ENCODE assay signal across 9 cellular contexts in the genomic region with DNA sequence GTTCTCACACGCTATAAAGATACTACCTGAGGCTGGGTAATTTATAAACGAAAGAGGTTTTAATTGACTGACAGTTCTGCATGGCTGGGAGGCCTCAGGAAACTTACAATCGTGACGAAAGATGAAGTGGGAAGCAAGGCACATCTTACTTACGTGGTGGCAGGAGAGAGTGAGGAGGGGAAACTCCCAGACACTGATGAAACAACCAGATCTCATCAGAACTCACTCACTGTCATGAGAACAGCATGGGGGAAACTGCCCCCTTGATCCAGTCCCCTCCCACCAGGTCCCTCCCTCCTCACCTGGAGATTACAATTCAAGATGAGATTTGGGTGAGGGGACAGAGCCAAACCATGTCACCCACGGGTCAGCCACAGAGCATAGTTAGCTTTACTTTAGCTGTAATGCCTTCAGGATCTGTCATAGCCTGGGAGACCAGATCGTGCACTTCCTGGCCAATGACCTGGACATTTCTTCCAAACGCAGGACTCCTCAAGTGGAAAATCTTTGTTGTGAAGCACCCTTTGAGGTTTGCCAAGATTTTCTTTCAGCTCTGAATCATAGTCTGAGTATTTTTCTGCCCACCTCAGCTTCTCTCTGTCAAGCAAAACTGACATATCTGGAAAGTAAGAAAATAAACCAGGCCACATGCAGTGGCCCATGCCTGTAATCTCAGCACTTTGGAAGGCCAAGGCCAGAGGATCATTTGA. TPM values are rescaled to one million over a fixed set of nuclear protein-coding genes. Genes with fewer than 3 reads are reported as not detected.
A peak's percentile ranks its signal among the peaks of the same experiment; 100 is the strongest.
DNase-seq lines count a peak whose midpoint lies in the region; ATAC-seq and TF ChIP-seq lines count a peak whose summit lies in the region.
"Had no signal": no experiment of that assay in that cellular context is flagged by ENCODE, and none has a peak within 500 bp of the region (broad histone marks: within the 10 kb centered on the region; RNA-seq: fewer than 3 reads in every experiment).

No MANE protein-coding gene starts in this region.

- no peak overlapping the region for H2BK120ac ChIP-seq in IMR-90 (ENCODE audit: low read depth, low read length)

- peaks cover 3% of the 10 kb centered on the region; the same call in 1 of the 2 replicates for H3K4me1 ChIP-seq in IMR-90 (ENCODE audit: control insufficient read depth, insufficient read depth, low read length)

- H3K14ac ChIP-seq in IMR-90 (replicated peaks; ENCODE audit: low read depth, low read length): no peak overlapping the region

- H4K91ac ChIP-seq in IMR-90 (ENCODE audit: insufficient read depth, low read depth, low read length): no peak overlapping the region

- intact Hi-C loops in IMR-90 (cut with micrococcal nuclease): no loop called here

- no peak for TF ChIP-seq RAD21 in IMR-90 (IDR thresholded peaks at IDR 0.05; ENCODE audit: low read length)

- POLR2A ChIA-PET in IMR-90 (lab: Charles Lee; ENCODE audit: unreplicated experiment): interaction anchor here (0.6 kb wide), 1 partner anchor 160 kb away, joined by 3 read pairs; no protein-coding TSS in a partner anchor

- no peak for TF ChIP-seq POLR2A in IMR-90 (IDR thresholded peaks at IDR 0.05; ENCODE audit: low read depth, low read length)

- H3K27ac ChIP-seq in IMR-90 (ENCODE audit: insufficient read depth, low read length): no peak overlapping the region

- H2AK5ac ChIP-seq in IMR-90 (ENCODE audit: low read depth, low read length): no peak overlapping the region

- in situ Hi-C loops in IMR-90 (cut with MboI; ENCODE audit: low sequenced_read_pairs): no loop called here

- H3K4me3 ChIP-seq in IMR-90 (ENCODE audit: insufficient read depth, low read depth, low read length): no peak overlapping the region
- H3K4me3 ChIP-seq in cardiac fibroblast (replicated peaks in 1 of 2; ENCODE audit: low read depth in 2 of 2, low read length in 2 of 2): no peak overlapping the region

- no peaks in the 10 kb centered on the region for H3K9me3 ChIP-seq in IMR-90 (ENCODE audit: control insufficient read depth, insufficient read depth, low read length)

- dilution Hi-C loops in IMR-90 (cut with HindIII; ENCODE audit: low sequenced_read_pairs, unreplicated experiment): no loop called here

- no peak overlapping the region for H4K5ac ChIP-seq in IMR-90 (ENCODE audit: low read depth, low read length)

- no peaks in the 10 kb centered on the region for H3K79me1 ChIP-seq in IMR-90 (ENCODE audit: low read depth in 1 of 2, low read length in 2 of 2)

- no peak for TF ChIP-seq CTCF in IMR-90 (conservative IDR thresholded peaks at IDR 0.05; ENCODE audit: low read depth, low read length)
- TF ChIP-seq CTCF in cardiac fibroblast (IDR thresholded peaks at IDR 0.05; ENCODE audit: low read depth, low read length): no peak

- H2BK20ac ChIP-seq in IMR-90 (ENCODE audit: low read depth, low read length): no peak overlapping the region

- H2AK9ac ChIP-seq in IMR-90 (replicated peaks; ENCODE audit: low read depth, low read length, poor library complexity): no peak overlapping the region

- H3K9ac ChIP-seq in IMR-90 (ENCODE audit: low read depth, low read length): no peak overlapping the region

- CTCF ChIA-PET in IMR-90 (lab: Yijun Ruan, JAX): interaction anchor here (1.2 kb wide), 1 partner anchor 11 kb away, joined by 3 read pairs; no protein-coding TSS in a partner anchor

- H3K56ac ChIP-seq in IMR-90 (ENCODE audit: extremely low read depth, insufficient read depth, low read length): no peak overlapping the region

- H3K9me1 ChIP-seq in IMR-90 (ENCODE audit: insufficient read depth, low read length): peaks cover 3% of the 10 kb centered on the region; the same call in 1 of the 2 replicates

- H2AFZ ChIP-seq in IMR-90 (replicated peaks; ENCODE audit: low read length, poor library complexity): no peak overlapping the region

- H4K8ac ChIP-seq in IMR-90 (ENCODE audit: low read depth in 2 of 2, low read length in 2 of 2): no peak overlapping the region

- peaks cover 19% of the 10 kb centered on the region for H3K27me3 ChIP-seq in IMR-90 (ENCODE audit: control insufficient read depth, insufficient read depth, low read length)

- H3K36me3 ChIP-seq in IMR-90 (ENCODE audit: control insufficient read depth, insufficient read depth, low read length): no peaks in the 10 kb centered on the region

- H4K20me1 ChIP-seq in IMR-90 (ENCODE audit: insufficient read depth, low read length): no peaks in the 10 kb centered on the region; the same call in 1 of the 2 replicates

- ATAC-seq in IMR-90 (ENCODE audit: low read depth): peak; percentile 60

- BruUV-seq in IMR-90 (replicated peaks; lab: Mats Ljungman, UMichigan): no TSS peak

- H3K4me2 ChIP-seq in IMR-90 (ENCODE audit: low read depth, low read length): no peak overlapping the region

- no peak overlapping the region for H3K18ac ChIP-seq in IMR-90 (ENCODE audit: low read depth, low read length)

- H2BK15ac ChIP-seq in IMR-90 (ENCODE audit: low read depth, low read length): no peak overlapping the region

- no peak overlapping the region for H2BK5ac ChIP-seq in IMR-90 (ENCODE audit: low read depth, low read length, poor library complexity, severe bottlenecking)

- DNase-seq in EH (ENCODE audit: low read depth): peak; percentile 91
- peak; percentile 70 for DNase-seq in IMR-90
- peak; percentile 78 to 97 for DNase-seq in cardiac fibroblast (ENCODE audit: low read depth in 2 of 2)
- peak; percentile 93 for DNase-seq in non-pigmented ciliary epithelial cell (ENCODE audit: low read depth)
- DNase-seq in NCI-H526 treated with DMSO at 0.1 percent for 48 hours (lab: John Stamatoyannopoulos, UW): no peak
- DNase-seq in activated effector memory CD4-positive, alpha-beta T cell treated with anti-CD3 and anti-CD28 coated beads, Interleukin-2, amount 50 U/mL, for 16 hours: no peak
- no peak for DNase-seq in NCI-H345 (lab: John Stamatoyannopoulos, UW)
- DNase-seq in HUDEP-2 (lab: John Stamatoyannopoulos, UW; ENCODE audit: unreplicated experiment in 76 of 76): no peak

- H3K4ac ChIP-seq in IMR-90 (ENCODE audit: low read depth, low read length): peak overlapping the region; percentile 39; the same call in 1 of the 2 replicates

- 29% methylated on average over 1 of the region's 8 CpGs; no CpG with 5 or more reads in 1 of the 2 experiments for WGBS in IMR-90 (ENCODE audit: extremely low coverage in 2 of 2, insufficient read length in 1 of 2), 2 experiments

- no peak overlapping the region for H3K23ac ChIP-seq in IMR-90 (ENCODE audit: low read depth, low read length)

TF ChIP-seq in IMR-90, 13 proteins besides CTCF, POLR2A, EP300 and RAD21:
- TF ChIP-seq BHLHE40 (IDR thresholded peaks at IDR 0.05; ENCODE audit: low read depth, low read length) (0 out of 2 replicates have a peak, but pooled peaks have one; percentile 1), MAZ (IDR thresholded peaks at IDR 0.05; ENCODE audit: borderline replicate concordance, low read depth, low read length) (no peak), FOS (IDR thresholded peaks at IDR 0.05; ENCODE audit: low read depth, low read length) (no peak; the same call in 1 of the 2 replicates), MXI1 (IDR thresholded peaks at IDR 0.05; ENCODE audit: borderline replicate concordance, low read depth, low read length) (no peak), RFX5 (IDR thresholded peaks at IDR 0.05; ENCODE audit: low read depth, low read length) (no peak), CEBPB (IDR thresholded peaks at IDR 0.05; ENCODE audit: low read depth, low read length) (no peak), RCOR1 (IDR thresholded peaks at IDR 0.05; ENCODE audit: insufficient replicate concordance, low read length) (no peak), CHD1 (IDR thresholded peaks at IDR 0.05; ENCODE audit: low read depth, low read length) (no peak), MAFK (IDR thresholded peaks at IDR 0.05; ENCODE audit: low read depth, low read length) (peak; percentile 48), NFE2L2 (IDR thresholded peaks at IDR 0.05; ENCODE audit: low read depth, low read length) (no peak), SMC3 (IDR thresholded peaks at IDR 0.05; ENCODE audit: low read depth, low read length) (no peak)
- TF ChIP-seq, protein P1, sequence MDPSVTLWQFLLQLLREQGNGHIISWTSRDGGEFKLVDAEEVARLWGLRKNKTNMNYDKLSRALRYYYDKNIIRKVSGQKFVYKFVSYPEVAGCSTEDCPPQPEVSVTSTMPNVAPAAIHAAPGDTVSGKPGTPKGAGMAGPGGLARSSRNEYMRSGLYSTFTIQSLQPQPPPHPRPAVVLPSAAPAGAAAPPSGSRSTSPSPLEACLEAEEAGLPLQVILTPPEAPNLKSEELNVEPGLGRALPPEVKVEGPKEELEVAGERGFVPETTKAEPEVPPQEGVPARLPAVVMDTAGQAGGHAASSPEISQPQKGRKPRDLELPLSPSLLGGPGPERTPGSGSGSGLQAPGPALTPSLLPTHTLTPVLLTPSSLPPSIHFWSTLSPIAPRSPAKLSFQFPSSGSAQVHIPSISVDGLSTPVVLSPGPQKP (IDR thresholded peaks at IDR 0.05; ENCODE audit: borderline replicate concordance, low read depth, low read length): no peak
- TF ChIP-seq, protein P2, sequence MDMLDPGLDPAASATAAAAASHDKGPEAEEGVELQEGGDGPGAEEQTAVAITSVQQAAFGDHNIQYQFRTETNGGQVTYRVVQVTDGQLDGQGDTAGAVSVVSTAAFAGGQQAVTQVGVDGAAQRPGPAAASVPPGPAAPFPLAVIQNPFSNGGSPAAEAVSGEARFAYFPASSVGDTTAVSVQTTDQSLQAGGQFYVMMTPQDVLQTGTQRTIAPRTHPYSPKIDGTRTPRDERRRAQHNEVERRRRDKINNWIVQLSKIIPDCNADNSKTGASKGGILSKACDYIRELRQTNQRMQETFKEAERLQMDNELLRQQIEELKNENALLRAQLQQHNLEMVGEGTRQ (IDR thresholded peaks at IDR 0.05; ENCODE audit: low read depth, low read length): no peak
TF ChIP-seq in IMR-90: peak in this region for 2.

RNA-seq across cellular contexts. Expression of a gene that starts 25.2 kb away (rescaled TPM):
- not detected in 2 replicates for total RNA-seq in IMR-90 (2012; rRNA removed)
- polyA plus RNA-seq in IMR-90 (2012; rRNA removed): 0.02 and 0.19 TPM in 2 replicates
- polyA plus RNA-seq in IMR-90 (2012; cell fraction: cytosol; rRNA removed): 0.03 TPM in 1 of 2 replicates, not detected in the other
- polyA plus RNA-seq in IMR-90 (2012; cell fraction: nucleus; rRNA removed; ENCODE audit: low replicate concordance): 0.13 and 0.23 TPM in 2 replicates
- total RNA-seq: T-helper 2 cell treated with Interferon-gamma antibody and Interleukin-4, amounts not matched to agents 100 ng/mL and 5 ng/mL, for 36 hours had no signal

RNA-seq across cellular contexts. Expression of a gene that starts 42.1 kb away (rescaled TPM):
- not detected in 2 replicates for total RNA-seq in IMR-90 (2012; rRNA removed)
- polyA plus RNA-seq in IMR-90 (2012; rRNA removed): not detected in 2 replicates
- not detected in 2 replicates for polyA plus RNA-seq in IMR-90 (2012; cell fraction: cytosol; rRNA removed)
- polyA plus RNA-seq in IMR-90 (2012; cell fraction: nucleus; rRNA removed; ENCODE audit: low replicate concordance): not detected in 2 replicates
- total RNA-seq: T-helper 2 cell treated with Interferon-gamma antibody and Interleukin-4, amounts not matched to agents 100 ng/mL and 5 ng/mL, for 36 hours had no signal

Comparison
In these comparisons a context has a peak if more than half of its experiments do, and no peak if none do; other contexts are left out.
1. DNase-seq: peak in EH (single experiment), IMR-90 (single experiment), cardiac fibroblast (2 of 2) and non-pigmented ciliary epithelial cell (single experiment); none in NCI-H526 treated with DMSO at 0.1 percent for 48 hours (single experiment), activated effector memory CD4-positive, alpha-beta T cell treated with anti-CD3 and anti-CD28 coated beads, Interleukin-2, amount 50 U/mL, for 16 hours (single experiment), NCI-H345 (single experiment) and HUDEP-2 (0 of 76).